In the genomic region with DNA sequence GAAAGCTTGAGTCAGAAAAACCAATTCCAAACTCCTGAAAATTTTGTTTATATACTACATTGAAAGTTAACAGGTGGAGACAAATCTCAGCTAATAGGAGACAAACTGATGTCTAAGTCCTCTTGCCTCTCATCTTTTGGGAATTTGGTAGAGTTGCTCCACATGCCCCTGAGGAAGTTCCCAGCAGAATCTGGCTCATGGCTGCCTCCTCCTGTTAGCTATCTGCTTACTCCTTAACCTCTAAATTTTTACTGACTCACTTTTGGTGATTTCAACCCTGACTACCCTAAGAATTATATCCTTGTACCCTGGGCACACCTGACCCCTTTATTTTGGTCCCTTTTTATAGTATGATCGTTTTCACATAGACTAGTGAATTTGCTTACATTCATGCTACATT, we compare ENCODE assay signal across 17 cellular contexts.
DNase-seq lines count a peak whose midpoint lies in the region; ATAC-seq and TF ChIP-seq lines count a peak whose summit lies in the region.
"Had no signal": no experiment of that assay in that cellular context is flagged by ENCODE, and none has a peak within 500 bp of the region (broad histone marks: within the 10 kb centered on the region; RNA-seq: fewer than 3 reads in every experiment).

No MANE protein-coding gene starts in this region.

- no peaks in the 10 kb centered on the region for H3K27me3 Mint-ChIP-seq in HFFc6 (ENCODE audit: insufficient read depth)

- TF ChIP-seq CTCF in AG04450 (IDR thresholded peaks at IDR 0.05; ENCODE audit: low read depth, low read length), result peak; percentile 53
- peak; percentile 77 for TF ChIP-seq CTCF in HFFc6 (IDR thresholded peaks at IDR 0.05)

- no peaks in the 10 kb centered on the region for H3K27me3 ChIP-seq in AG04450 (ENCODE audit: control insufficient read depth, insufficient read depth, low read length)
- H3K27me3 ChIP-seq: BLaER1 had no signal

- no peak overlapping the region for H3K4me3 ChIP-seq in AG04450 (ENCODE audit: low read depth, low read length)
- H3K4me3 ChIP-seq: BLaER1, lower lobe of right lung had no signal

- no peaks in the 10 kb centered on the region for H3K9me3 Mint-ChIP-seq in HFFc6
- H3K9me3 Mint-ChIP-seq: activated T-cell treated with anti-CD3 and anti-CD28 coated beads, Interleukin-2, amount 50 U/mL, for 72 hours had no signal

- no peak overlapping the region for H3K4me3 Mint-ChIP-seq in HFFc6
- H3K4me3 Mint-ChIP-seq: activated T-cell treated with anti-CD3 and anti-CD28 coated beads, Interleukin-2, amount 50 U/mL, for 72 hours had no signal

- POLR2A ChIA-PET in AG04450 (lab: Yijun Ruan, JAX), result interaction anchor here (1.0 kb wide), 1 partner anchor 101 kb away, joined by 3 read pairs; no protein-coding TSS in a partner anchor

- H3K27ac Mint-ChIP-seq in HFFc6, result no peak overlapping the region
- H3K27ac Mint-ChIP-seq: activated T-cell treated with anti-CD3 and anti-CD28 coated beads, Interleukin-2, amount 50 U/mL, for 72 hours had no signal

- no peak for ATAC-seq in GM19035 (IDR thresholded peaks at IDR 0.05; ENCODE audit: unreplicated experiment)
- ATAC-seq: activated T-cell treated with anti-CD3 and anti-CD28 coated beads, Interleukin-2, amount 50 U/mL, for 72 hours; lower lobe of right lung had no signal

- CTCF ChIA-PET in AG04450 (lab: Charles Lee), result interaction anchor here (0.6 to 1.4 kb wide), 3 partner anchors 473 to 739 kb away, joined by 3 read pairs; no protein-coding TSS in a partner anchor

- H3K9me3 ChIP-seq in AG04450 (ENCODE audit: control insufficient read depth, insufficient read depth, low read length), result no peaks in the 10 kb centered on the region
- H3K9me3 ChIP-seq: BLaER1, lower lobe of right lung had no signal

- DNase-seq in AG04450 (ENCODE audit: low read depth, low spot score), result no peak
- peak; percentile 67 for DNase-seq in HFFc6
- peak; percentile 34 for DNase-seq in amniotic epithelial cell (ENCODE audit: low read depth)
- peak; percentile 9 for DNase-seq in iPS DF 4.7 (ENCODE audit: extremely low read depth, low spot score)
- no peak for DNase-seq in pons (ENCODE audit: low spot score)
- no peak for DNase-seq in NCI-H510A (lab: John Stamatoyannopoulos, UW)
- DNase-seq in SIG-M5 (lab: John Stamatoyannopoulos, UW), result no peak
- DNase-seq: activated CD4-positive, CD25-positive, alpha-beta regulatory T cell treated with anti-CD3 and anti-CD28 coated beads, Interleukin-2, amount 50 U/mL, for 72 hours; activated T-cell treated with anti-CD3 and anti-CD28 coated beads, Interleukin-2, amount 50 U/mL, for 72 hours; central memory CD4-positive, alpha-beta T cell; lower lobe of right lung; NCI-H446 treated with DMSO at 0.1 percent for 48 hours; posterior cingulate gyrus; SHP77 treated with DMSO at 0.1 percent for 48 hours; stimulated activated CD4-positive, alpha-beta T cell treated with anti-CD3 and anti-CD28 coated beads, Interleukin-4, amount 100 ng/mL, for 1 hour had no signal

- H3K36me3 Mint-ChIP-seq in HFFc6 (ENCODE audit: low read depth), result no peaks in the 10 kb centered on the region

- H3K4me1 Mint-ChIP-seq in HFFc6 (ENCODE audit: low read depth), result peaks cover 13% of the 10 kb centered on the region

- no peak overlapping the region for H3K27ac ChIP-seq in AG04450 (ENCODE audit: low read depth, low read length)
- H3K27ac ChIP-seq: BLaER1, lower lobe of right lung had no signal

Comparison
In these comparisons a context has a peak if more than half of its experiments do, and no peak if none do; other contexts are left out.
1. DNase-seq: peak in HFFc6 (single experiment), amniotic epithelial cell (single experiment) and iPS DF 4.7 (single experiment); none in AG04450 (single experiment), pons (single experiment), NCI-H510A (single experiment) and SIG-M5 (single experiment).